In the genomic region with DNA sequence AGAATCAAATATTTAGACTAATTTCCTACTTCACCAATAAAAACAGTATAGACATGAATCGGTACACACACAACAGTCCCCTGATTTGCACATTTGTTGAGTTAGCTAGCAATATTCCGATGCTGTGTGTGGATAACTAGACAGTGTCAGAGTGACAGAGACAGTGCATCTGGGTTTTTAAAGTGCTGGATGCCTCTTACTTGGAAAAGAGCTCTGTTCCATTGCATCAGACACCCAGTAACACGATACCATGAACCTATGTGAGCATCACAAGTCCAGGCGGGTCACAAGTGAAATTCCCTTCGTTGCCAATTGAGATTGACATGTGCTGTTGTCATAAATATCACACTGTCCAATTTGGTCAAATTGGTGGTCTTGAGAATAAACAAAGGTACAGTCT, we compare ENCODE assay signal across 1 cellular context.
TF ChIP-seq lines count a peak whose summit lies in the region.

No MANE protein-coding gene starts in this region.

TF ChIP-seq in HepG2, 621 proteins besides CTCF, POLR2A, EP300 and RAD21:
- TF ChIP-seq, protein P1, sequence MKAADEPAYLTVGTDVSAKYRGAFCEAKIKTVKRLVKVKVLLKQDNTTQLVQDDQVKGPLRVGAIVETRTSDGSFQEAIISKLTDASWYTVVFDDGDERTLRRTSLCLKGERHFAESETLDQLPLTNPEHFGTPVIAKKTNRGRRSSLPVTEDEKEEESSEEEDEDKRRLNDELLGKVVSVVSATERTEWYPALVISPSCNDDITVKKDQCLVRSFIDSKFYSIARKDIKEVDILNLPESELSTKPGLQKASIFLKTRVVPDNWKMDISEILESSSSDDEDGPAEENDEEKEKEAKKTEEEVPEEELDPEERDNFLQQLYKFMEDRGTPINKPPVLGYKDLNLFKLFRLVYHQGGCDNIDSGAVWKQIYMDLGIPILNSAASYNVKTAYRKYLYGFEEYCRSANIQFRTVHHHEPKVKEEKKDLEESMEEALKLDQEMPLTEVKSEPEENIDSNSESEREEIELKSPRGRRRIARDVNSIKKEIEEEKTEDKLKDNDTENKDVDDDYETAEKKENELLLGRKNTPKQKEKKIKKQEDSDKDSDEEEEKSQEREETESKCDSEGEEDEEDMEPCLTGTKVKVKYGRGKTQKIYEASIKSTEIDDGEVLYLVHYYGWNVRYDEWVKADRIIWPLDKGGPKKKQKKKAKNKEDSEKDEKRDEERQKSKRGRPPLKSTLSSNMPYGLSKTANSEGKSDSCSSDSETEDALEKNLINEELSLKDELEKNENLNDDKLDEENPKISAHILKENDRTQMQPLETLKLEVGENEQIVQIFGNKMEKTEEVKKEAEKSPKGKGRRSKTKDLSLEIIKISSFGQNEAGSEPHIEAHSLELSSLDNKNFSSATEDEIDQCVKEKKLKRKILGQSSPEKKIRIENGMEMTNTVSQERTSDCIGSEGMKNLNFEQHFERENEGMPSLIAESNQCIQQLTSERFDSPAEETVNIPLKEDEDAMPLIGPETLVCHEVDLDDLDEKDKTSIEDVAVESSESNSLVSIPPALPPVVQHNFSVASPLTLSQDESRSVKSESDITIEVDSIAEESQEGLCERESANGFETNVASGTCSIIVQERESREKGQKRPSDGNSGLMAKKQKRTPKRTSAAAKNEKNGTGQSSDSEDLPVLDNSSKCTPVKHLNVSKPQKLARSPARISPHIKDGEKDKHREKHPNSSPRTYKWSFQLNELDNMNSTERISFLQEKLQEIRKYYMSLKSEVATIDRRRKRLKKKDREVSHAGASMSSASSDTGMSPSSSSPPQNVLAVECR (CRISPR knock-in tag; IDR thresholded peaks at IDR 0.05; ENCODE audit: borderline replicate concordance): no peak
- TF ChIP-seq SMAD9 (CRISPR knock-in tag; IDR thresholded peaks at IDR 0.05) (no peak), CEBPB (IDR thresholded peaks at IDR 0.05; ENCODE audit: borderline replicate concordance, low read depth, low read length) (no peak), CENPT (CRISPR knock-in tag; IDR thresholded peaks at IDR 0.05; ENCODE audit: low read depth) (no peak), NFKBIZ (CRISPR knock-in tag; IDR thresholded peaks at IDR 0.05) (no peak), SIX1 (CRISPR knock-in tag; IDR thresholded peaks at IDR 0.05; ENCODE audit: borderline replicate concordance) (no peak), ZBTB7A (CRISPR knock-in tag; IDR thresholded peaks at IDR 0.05) (no peak), ZNF614 (CRISPR knock-in tag; IDR thresholded peaks at IDR 0.05; ENCODE audit: borderline replicate concordance) (no peak), SRSF4 (IDR thresholded peaks at IDR 0.05; ENCODE audit: low read depth, low read length, poor library complexity, severe bottlenecking) (no peak)
- TF ChIP-seq, protein P2, sequence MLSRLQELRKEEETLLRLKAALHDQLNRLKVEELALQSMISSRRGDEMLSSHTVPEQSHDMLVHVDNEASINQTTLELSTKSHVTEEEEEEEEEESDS (CRISPR knock-in tag; IDR thresholded peaks at IDR 0.05; ENCODE audit: borderline replicate concordance): no peak
- TF ChIP-seq, protein P3, sequence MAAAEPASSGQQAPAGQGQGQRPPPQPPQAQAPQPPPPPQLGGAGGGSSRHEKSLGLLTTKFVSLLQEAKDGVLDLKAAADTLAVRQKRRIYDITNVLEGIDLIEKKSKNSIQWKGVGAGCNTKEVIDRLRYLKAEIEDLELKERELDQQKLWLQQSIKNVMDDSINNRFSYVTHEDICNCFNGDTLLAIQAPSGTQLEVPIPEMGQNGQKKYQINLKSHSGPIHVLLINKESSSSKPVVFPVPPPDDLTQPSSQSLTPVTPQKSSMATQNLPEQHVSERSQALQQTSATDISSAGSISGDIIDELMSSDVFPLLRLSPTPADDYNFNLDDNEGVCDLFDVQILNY (CRISPR knock-in tag; conservative IDR thresholded peaks at IDR 0.05): no peak
